13 cellular contexts compared by ENCODE assay signal in genomic region chr7:98178321-98178720, GRCh38. TPM values are rescaled to one million over a fixed set of nuclear protein-coding genes. Genes with fewer than 3 reads are reported as not detected.
DNase-seq lines count a peak whose midpoint lies in the region; ATAC-seq, FAIRE-seq and TF ChIP-seq lines count a peak whose summit lies in the region.
"Had no signal": no experiment of that assay in that cellular context is flagged by ENCODE, and none has a peak within 500 bp of the region (broad histone marks: within the 10 kb centered on the region; RNA-seq: fewer than 3 reads in every experiment).

No MANE protein-coding gene starts in this region.

- H3K27ac ChIP-seq in VCaP (peak overlapping the region; percentile 94), heart left ventricle (peak overlapping the region in 8 of 12 donors; percentile 10 to 69 (median 36)), pancreas (peak overlapping the region; percentile 78 to 86 (median 82))

- intact Hi-C loops in heart left ventricle (cut with DNase I): no loop called here
- intact Hi-C loops in pancreas (cut with DNase I): loop anchor here in 1 of 3 donors (5.0 kb wide), 1 partner anchor 34 kb away; the partner anchor contains the start of gene BHLHA15

- no peak for FAIRE-seq in pancreas (lab: Jason Lieb, UNC)
- FAIRE-seq: urothelium cell line had no signal

- TF ChIP-seq POLR2A in heart left ventricle (IDR thresholded peaks at IDR 0.05): no peak

- peak; percentile 88 to 93 (median 91) for ATAC-seq in heart left ventricle
- ATAC-seq in pancreas: peak; percentile 78 to 88 (median 84)
- ATAC-seq in HG02970 (IDR thresholded peaks at IDR 0.05; ENCODE audit: low FRiP score, unreplicated experiment): no peak

- 53 to 60% (median 59%) methylated on average over 16 of the region's 16 CpGs for WGBS in heart left ventricle, 4 donors
- WGBS in pancreas, 2 donors: 20 to 35% methylated on average over 16 of the region's 16 CpGs

- no peak for TF ChIP-seq CTCF in VCaP (conservative IDR thresholded peaks at IDR 0.05)
- no peak for TF ChIP-seq CTCF in heart left ventricle (IDR thresholded peaks at IDR 0.05)
- TF ChIP-seq CTCF in pancreas (IDR thresholded peaks at IDR 0.05): no peak
- TF ChIP-seq CTCF in GM13977 (IDR thresholded peaks at IDR 0.05; ENCODE audit: extremely low read depth, insufficient read depth, missing control alignments): no peak

- H3K4me3 ChIP-seq in heart left ventricle (no peak overlapping the region), pancreas (peak overlapping the region in 2 of 4 donors; percentile 13 to 25)
- H3K4me3 ChIP-seq: skin epidermis had no signal

- H3K4me1 ChIP-seq in heart left ventricle (peaks cover 0 to 23% (median 12%) of the 10 kb centered on the region in 12 donors), pancreas (peaks cover 29 to 41% (median 33%) of the 10 kb centered on the region in 3 donors)

- peaks cover 0 to 49% (median 21%) of the 10 kb centered on the region in 9 donors for H3K36me3 ChIP-seq in heart left ventricle
- H3K36me3 ChIP-seq in pancreas: no peaks in the 10 kb centered on the region

- H3K27me3 ChIP-seq in heart left ventricle: no peaks in the 10 kb centered on the region
- no peaks in the 10 kb centered on the region for H3K27me3 ChIP-seq in pancreas

- H3K9me3 ChIP-seq in heart left ventricle (no peaks in the 10 kb centered on the region), pancreas (no peaks in the 10 kb centered on the region)

- in situ Hi-C loops in GM13977 (cut with MboI; ENCODE audit: low pct_unique_long_range_greater_than_20kb, low sequenced_read_pairs, unreplicated experiment): no loop called here

- peak; percentile 99 for DNase-seq in DMS53 (lab: John Stamatoyannopoulos, UW)
- peak; percentile 44 to 79 (median 77) for DNase-seq in heart left ventricle
- peak; percentile 85 to 96 (median 90) for DNase-seq in pancreas
- DNase-seq in GM13977 (ENCODE audit: low spot score): no peak
- DNase-seq in SW480 (ENCODE audit: low spot score): no peak
- DNase-seq in NCI-H2081 (lab: John Stamatoyannopoulos, UW): no peak
- DNase-seq: activated T-cell treated with anti-CD3 and anti-CD28 coated beads, Interleukin-2, amount 50 U/mL, for 24 hours; erythroblast; NCI-H2171 treated with DMSO at 0.1 percent for 48 hours had no signal

RNA-seq across cellular contexts. Expression of gene BHLHA15, which starts 32.9 kb away (rescaled TPM):
- total RNA-seq in heart left ventricle: 1 to 10 TPM in 1 of 9 donors, under 1 TPM in 1, not detected in 7; 0.61 to 1.3 TPM
- polyA plus RNA-seq in heart left ventricle: under 1 TPM in 1 of 2 donors, not detected in 1; 0.26 TPM
- total RNA-seq in pancreas: 100 to 1,000 TPM in 4 of 6 donors, 10 to 100 TPM in 2; 70.9 to 405 (median 172) TPM
- polyA plus RNA-seq in pancreas: 10 to 100 TPM; 32.5 to 98.0 TPM

Comparison
In these comparisons a context has a peak if more than half of its experiments do, and no peak if none do; other contexts are left out.
1. DNase-seq: peak in DMS53 (single experiment), heart left ventricle (5 of 5) and pancreas (6 of 6); none in GM13977 (single experiment), SW480 (single experiment) and NCI-H2081 (0 of 2).
2. H3K27ac ChIP-seq: peak in every context shown above with its lines; median percentile 94 in VCaP; 82 in pancreas; 36 in heart left ventricle.
3. RNA of gene BHLHA15, which starts 32.9 kb away (total RNA-seq): 70.9 to 405 TPM in pancreas; 0.61 to 1.3 TPM in heart left ventricle; every median in the first group is over 10 times any median in the second.